30 cellular contexts compared by ENCODE assay signal in genomic region chr4:25847329-25847728, GRCh38. TPM values are rescaled to one million over a fixed set of nuclear protein-coding genes. Genes with fewer than 3 reads are reported as not detected.
DNase-seq lines count a peak whose midpoint lies in the region; ATAC-seq, FAIRE-seq and TF ChIP-seq lines count a peak whose summit lies in the region.
"Had no signal": no experiment of that assay in that cellular context is flagged by ENCODE, and none has a peak within 500 bp of the region (broad histone marks: within the 10 kb centered on the region; RNA-seq: fewer than 3 reads in every experiment).

No MANE protein-coding gene starts in this region.

- FAIRE-seq in urothelium cell line (lab: Jason Lieb, UNC): no peak
- FAIRE-seq: A549, GM12892, kidney, RCC 7860 had no signal

- no peaks in the 10 kb centered on the region for H3K9me3 Mint-ChIP-seq in activated T-cell treated with anti-CD3 and anti-CD28 coated beads, Interleukin-2, amount 50 U/mL, for 72 hours
- H3K9me3 Mint-ChIP-seq in endothelial cell (ENCODE audit: unreplicated experiment) (no peaks in the 10 kb centered on the region), Caco-2 (ENCODE audit: unreplicated experiment) (no peaks in the 10 kb centered on the region)
- H3K9me3 Mint-ChIP-seq: activated T-cell treated with anti-CD3 and anti-CD28 coated beads, Interleukin-2, amount 50 U/mL, for 4 hours; natural killer cell treated with Interleukin-12 subunit alpha and Interleukin-12 subunit beta and Interleukin-15 and Interleukin-18, amount 100 ng/mL, for 72 hours had no signal

- H4K91ac ChIP-seq in mesenchymal stem cell (ENCODE audit: low read length): no peak overlapping the region

- no peak for ATAC-seq in activated T-cell treated with anti-CD3 and anti-CD28 coated beads, Interleukin-2, amount 50 U/mL, for 72 hours (replicated peaks in 1 of 2)
- ATAC-seq in GM18498 (IDR thresholded peaks at IDR 0.05; ENCODE audit: unreplicated experiment): no peak
- ATAC-seq: A549; activated T-cell treated with anti-CD3 and anti-CD28 coated beads, Interleukin-2, amount 50 U/mL, for 4 hours; heart left ventricle; left ventricle myocardium superior; natural killer cell treated with Interleukin-12 subunit alpha and Interleukin-12 subunit beta and Interleukin-15 and Interleukin-18, amount 100 ng/mL, for 72 hours; upper lobe of right lung had no signal

- no peak overlapping the region for H2AFZ ChIP-seq in OCI-LY7 (ENCODE audit: low read length)
- no peak overlapping the region for H2AFZ ChIP-seq in mesenchymal stem cell (ENCODE audit: low read depth, low read length)

- TF ChIP-seq CTCF in OCI-LY7 (conservative IDR thresholded peaks at IDR 0.05; ENCODE audit: low read length) (no peak), endothelial cell (IDR thresholded peaks at IDR 0.05; ENCODE audit: unreplicated experiment) (no peak), Caco-2 (IDR thresholded peaks at IDR 0.05; ENCODE audit: insufficient read depth in 1 of 2, low read depth in 1 of 2, low read length in 1 of 2, severe bottlenecking in 1 of 2, unreplicated experiment in 1 of 2) (no peak)

- peaks cover 100% of the 10 kb centered on the region for H3K79me2 ChIP-seq in OCI-LY7 (ENCODE audit: insufficient read depth, low read depth, low read length)

- BruUV-seq in OCI-LY7 (replicated peaks; lab: Mats Ljungman, UMichigan): TSS peak; percentile 50
- no TSS peak for BruUV-seq in Caco-2 (replicated peaks; lab: Mats Ljungman, UMichigan)

- POLR2A ChIA-PET in OCI-LY7 (lab: Charles Lee) (no interaction called here), Caco-2 (lab: Charles Lee) (no interaction called here)

- H3K23ac ChIP-seq in mesenchymal stem cell (ENCODE audit: low read length in 2 of 2): no peak overlapping the region

- no peak overlapping the region for H3K9ac ChIP-seq in mesenchymal stem cell (ENCODE audit: low read length)

- peaks cover 47% of the 10 kb centered on the region for H4K20me1 ChIP-seq in OCI-LY7 (ENCODE audit: insufficient read depth, low read length)

- peaks cover 3% of the 10 kb centered on the region for H3K79me1 ChIP-seq in mesenchymal stem cell (replicated peaks; ENCODE audit: low read length, poor library complexity, severe bottlenecking)

- no peak overlapping the region for H2AK5ac ChIP-seq in mesenchymal stem cell (ENCODE audit: low read length, severe bottlenecking)

- peaks cover 0 to 3% of the 10 kb centered on the region in 2 experiments for H3K27me3 ChIP-seq in mesenchymal stem cell (ENCODE audit: control insufficient read depth in 1 of 2, insufficient read depth in 1 of 2, low read length in 2 of 2)
- no peaks in the 10 kb centered on the region for H3K27me3 ChIP-seq in Caco-2 (replicated peaks; ENCODE audit: control insufficient read depth, insufficient read depth, low read length)
- H3K27me3 ChIP-seq: dorsolateral prefrontal cortex, heart left ventricle, suprapubic skin, upper lobe of right lung had no signal

- no peak overlapping the region for H4K8ac ChIP-seq in mesenchymal stem cell (ENCODE audit: low read length)

- H3K27ac ChIP-seq in OCI-LY7 (ENCODE audit: low read depth, low read length, poor library complexity, severe bottlenecking): no peak overlapping the region
- no peak overlapping the region for H3K27ac ChIP-seq in mesenchymal stem cell (ENCODE audit: low read length, poor library complexity, severe bottlenecking)
- H3K27ac ChIP-seq: A549, dorsolateral prefrontal cortex, heart left ventricle, suprapubic skin, upper lobe of right lung had no signal

- peaks cover 98% of the 10 kb centered on the region for H3K36me3 ChIP-seq in OCI-LY7 (ENCODE audit: insufficient read depth, low read length)
- peaks cover 0 to 5% of the 10 kb centered on the region in 2 experiments for H3K36me3 ChIP-seq in mesenchymal stem cell (ENCODE audit: control insufficient read depth in 1 of 2, insufficient read depth in 2 of 2, low read depth in 1 of 2, low read length in 2 of 2)
- no peaks in the 10 kb centered on the region for H3K36me3 ChIP-seq in Caco-2 (ENCODE audit: control insufficient read depth, insufficient read depth, low read length)
- H3K36me3 ChIP-seq: HAP-1, suprapubic skin had no signal

- no peaks in the 10 kb centered on the region for H3K9me2 ChIP-seq in OCI-LY7 (ENCODE audit: insufficient read depth, low read length)

- no peak overlapping the region for H2BK15ac ChIP-seq in mesenchymal stem cell (ENCODE audit: low read depth, poor library complexity, severe bottlenecking)

- no peak overlapping the region for H2BK5ac ChIP-seq in mesenchymal stem cell (ENCODE audit: low read depth, low read length, poor library complexity, severe bottlenecking)

- CTCF ChIA-PET in OCI-LY7 (lab: Charles Lee; ENCODE audit: unreplicated experiment) (no interaction called here), Caco-2 (lab: Charles Lee) (no interaction called here)

- H3K4ac ChIP-seq in mesenchymal stem cell (ENCODE audit: low read depth in 1 of 2, low read length in 2 of 2): no peak overlapping the region

- no peak overlapping the region for H3K14ac ChIP-seq in mesenchymal stem cell (ENCODE audit: low read length in 2 of 2)

- H3K4me1 Mint-ChIP-seq in activated T-cell treated with anti-CD3 and anti-CD28 coated beads, Interleukin-2, amount 50 U/mL, for 72 hours (ENCODE audit: low read depth): peaks cover 76% of the 10 kb centered on the region
- H3K4me1 Mint-ChIP-seq in endothelial cell (ENCODE audit: unreplicated experiment): peaks cover 20% of the 10 kb centered on the region
- H3K4me1 Mint-ChIP-seq in Caco-2 (ENCODE audit: low read depth, unreplicated experiment): no peaks in the 10 kb centered on the region

- peaks cover 4 to 8% of the 10 kb centered on the region in 2 donors for H3K36me3 Mint-ChIP-seq in activated T-cell treated with anti-CD3 and anti-CD28 coated beads, Interleukin-2, amount 50 U/mL, for 72 hours (ENCODE audit: insufficient read depth in 2 of 2)
- peaks cover 35% of the 10 kb centered on the region for H3K36me3 Mint-ChIP-seq in endothelial cell (ENCODE audit: low read depth, unreplicated experiment)
- no peaks in the 10 kb centered on the region for H3K36me3 Mint-ChIP-seq in Caco-2 (ENCODE audit: insufficient read depth, unreplicated experiment)

- intact Hi-C loops in OCI-LY7 (cut with micrococcal nuclease; ENCODE audit: unreplicated experiment): no loop called here
- intact Hi-C loops in Caco-2 (cut with micrococcal nuclease; ENCODE audit: unreplicated experiment): no loop called here

- WGBS in mesenchymal stem cell: 96% methylated on average over 5 of the region's 7 CpGs

- no peak overlapping the region for H2BK12ac ChIP-seq in mesenchymal stem cell (ENCODE audit: low read length in 2 of 2)

- H3K18ac ChIP-seq in mesenchymal stem cell (ENCODE audit: low read depth in 1 of 2, low read length in 2 of 2): no peak overlapping the region

- H3K4me1 ChIP-seq in OCI-LY7 (ENCODE audit: insufficient read depth, low read length, poor library complexity, severe bottlenecking): peaks cover 44% of the 10 kb centered on the region
- H3K4me1 ChIP-seq in mesenchymal stem cell (ENCODE audit: control insufficient read depth, insufficient read depth, low read depth, low read length): no peaks in the 10 kb centered on the region
- H3K4me1 ChIP-seq in Caco-2: no peaks in the 10 kb centered on the region
- H3K4me1 ChIP-seq: A549, suprapubic skin had no signal

- DNase-seq in activated T-cell treated with anti-CD3 and anti-CD28 coated beads, Interleukin-2, amount 50 U/mL, for 72 hours: no peak
- DNase-seq in activated T-cell treated with anti-CD3 and anti-CD28 coated beads, Interleukin-2, amount 50 U/mL, for 1 hour: no peak
- no peak for DNase-seq in OCI-LY7 (ENCODE audit: low spot score)
- DNase-seq in endothelial cell (ENCODE audit: low spot score): no peak
- DNase-seq in mesenchymal stem cell: no peak
- DNase-seq in urothelium cell line (ENCODE audit: low spot score): no peak
- no peak for DNase-seq in Caco-2
- DNase-seq: activated CD4-positive, alpha-beta T cell treated with anti-CD3 and anti-CD28 coated beads for 4 hours; activated naive CD4-positive, alpha-beta T cell; activated T-cell treated with anti-CD3 and anti-CD28 coated beads, Interleukin-2, amount 50 U/mL, for 4 hours; dorsolateral prefrontal cortex; foreskin melanocyte; heart left ventricle; kidney; left ventricle myocardium superior; NCI-H1930; NCI-H345; NCI-H69; SIG-M5; stimulated activated naive CD4-positive, alpha-beta T cell treated with Interleukin-2 at 50 U/mL for 16 hours; T-helper 9 cell; upper lobe of right lung had no signal

- no peaks in the 10 kb centered on the region for H3K27me3 Mint-ChIP-seq in activated T-cell treated with anti-CD3 and anti-CD28 coated beads, Interleukin-2, amount 50 U/mL, for 72 hours (ENCODE audit: low read depth)
- peaks cover 6% of the 10 kb centered on the region for H3K27me3 Mint-ChIP-seq in endothelial cell (ENCODE audit: unreplicated experiment)
- no peaks in the 10 kb centered on the region for H3K27me3 Mint-ChIP-seq in Caco-2 (ENCODE audit: insufficient read depth, unreplicated experiment)
- H3K27me3 Mint-ChIP-seq: brain; natural killer cell treated with Interleukin-12 subunit alpha and Interleukin-12 subunit beta and Interleukin-15 and Interleukin-18, amount 100 ng/mL, for 72 hours had no signal

- H3K4me3 ChIP-seq in OCI-LY7 (ENCODE audit: low read depth, low read length, poor library complexity, severe bottlenecking) (no peak overlapping the region), mesenchymal stem cell (ENCODE audit: insufficient read depth in 1 of 2, low read depth in 1 of 2, low read length in 2 of 2) (no peak overlapping the region), Caco-2 (ENCODE audit: low read depth, low read length) (no peak overlapping the region)
- H3K4me3 ChIP-seq: A549, dorsolateral prefrontal cortex, HAP-1, heart left ventricle, suprapubic skin, upper lobe of right lung had no signal

- H3K9me3 ChIP-seq in OCI-LY7 (ENCODE audit: low read length) (no peaks in the 10 kb centered on the region), mesenchymal stem cell (ENCODE audit: control insufficient read depth, low read length) (no peaks in the 10 kb centered on the region), Caco-2 (no peaks in the 10 kb centered on the region)
- H3K9me3 ChIP-seq: A549, HAP-1, heart left ventricle, suprapubic skin, upper lobe of right lung had no signal

- peak overlapping the region; percentile 49 for H3K27ac Mint-ChIP-seq in activated T-cell treated with anti-CD3 and anti-CD28 coated beads, Interleukin-2, amount 50 U/mL, for 72 hours
- no peak overlapping the region for H3K27ac Mint-ChIP-seq in endothelial cell (ENCODE audit: unreplicated experiment)
- H3K27ac Mint-ChIP-seq in Caco-2 (ENCODE audit: unreplicated experiment): no peak overlapping the region
- H3K27ac Mint-ChIP-seq: brain had no signal

- H3K4me3 Mint-ChIP-seq in activated T-cell treated with anti-CD3 and anti-CD28 coated beads, Interleukin-2, amount 50 U/mL, for 72 hours: peak overlapping the region in 1 of 2 donors; percentile 30
- H3K4me3 Mint-ChIP-seq in endothelial cell (ENCODE audit: unreplicated experiment): peak overlapping the region; percentile 77
- no peak overlapping the region for H3K4me3 Mint-ChIP-seq in Caco-2 (ENCODE audit: unreplicated experiment)
- H3K4me3 Mint-ChIP-seq: activated T-cell treated with anti-CD3 and anti-CD28 coated beads, Interleukin-2, amount 50 U/mL, for 4 hours; brain; natural killer cell treated with Interleukin-12 subunit alpha and Interleukin-12 subunit beta and Interleukin-15 and Interleukin-18, amount 100 ng/mL, for 72 hours had no signal

- H2BK120ac ChIP-seq in mesenchymal stem cell (ENCODE audit: low read depth, low read length): no peak overlapping the region

- H3K4me2 ChIP-seq in OCI-LY7 (ENCODE audit: low read length) (no peak overlapping the region), mesenchymal stem cell (ENCODE audit: low read length, poor library complexity, severe bottlenecking) (no peak overlapping the region)
- H3K4me2 ChIP-seq: A549 had no signal

RNA-seq across cellular contexts. Expression of gene SEL1L3, which starts 15.5 kb away (rescaled TPM):
- total RNA-seq in activated T-cell treated with anti-CD3 and anti-CD28 coated beads, Interleukin-2, amount 50 U/mL, for 72 hours: 10 to 100 TPM; 27.7 to 61.2 TPM
- 173 and 180 TPM in 2 replicates for total RNA-seq in OCI-LY7 (2014; rRNA removed; shearing (Covaris generic))
- total RNA-seq in OCI-LY7 (2022) (301 and 313 TPM in 2 replicates), endothelial cell (ENCODE audit: unreplicated experiment) (91.8 TPM), Caco-2 (2022) (15.3 and 15.7 TPM in 2 replicates)
- polyA plus RNA-seq in mesenchymal stem cell (2013, experiment 1 of 2): 27.4 TPM
- polyA plus RNA-seq in mesenchymal stem cell (2013, experiment 2 of 2): 25.2 TPM
